17 cellular contexts compared by ENCODE assay signal in genomic region chr4:7770675-7771050, GRCh38.
DNase-seq lines count a peak whose midpoint lies in the region; ATAC-seq and TF ChIP-seq lines count a peak whose summit lies in the region.
"Had no signal": no experiment of that assay in that cellular context is flagged by ENCODE, and none has a peak within 500 bp of the region (broad histone marks: within the 10 kb centered on the region; RNA-seq: fewer than 3 reads in every experiment).

No MANE protein-coding gene starts in this region.

- H3K4me1 Mint-ChIP-seq in CD8-positive, alpha-beta T cell (ENCODE audit: low read depth) = peaks cover 20% of the 10 kb centered on the region
- peaks cover 23% of the 10 kb centered on the region for H3K4me1 Mint-ChIP-seq in activated CD8-positive, alpha-beta T cell treated with anti-CD3 and anti-CD28 coated beads for 36 hours (ENCODE audit: low read depth)
- peaks cover 8 to 37% (median 31%) of the 10 kb centered on the region in 7 donors for H3K4me1 Mint-ChIP-seq in naive thymus-derived CD4-positive, alpha-beta T cell

- peak overlapping the region; percentile 75 for H3K27ac Mint-ChIP-seq in CD8-positive, alpha-beta T cell
- H3K27ac Mint-ChIP-seq in activated CD8-positive, alpha-beta T cell treated with anti-CD3 and anti-CD28 coated beads for 36 hours = peak overlapping the region; percentile 68
- peak overlapping the region; percentile 48 to 90 (median 79) for H3K27ac Mint-ChIP-seq in naive thymus-derived CD4-positive, alpha-beta T cell

- no peaks in the 10 kb centered on the region for H3K27me3 ChIP-seq in CD8-positive, alpha-beta T cell (ENCODE audit: insufficient read depth, low read length)
- H3K27me3 ChIP-seq in naive thymus-derived CD4-positive, alpha-beta T cell (ENCODE audit: control insufficient read depth in 2 of 2, insufficient read depth in 2 of 2, low read length in 2 of 2) = no peaks in the 10 kb centered on the region
- H3K27me3 ChIP-seq: BLaER1, SJSA1, transverse colon had no signal

- no peaks in the 10 kb centered on the region for H4K20me1 ChIP-seq in OCI-LY7 (ENCODE audit: insufficient read depth, low read length)
- H4K20me1 ChIP-seq: BLaER1 had no signal

- H3K36me3 ChIP-seq in CD8-positive, alpha-beta T cell (ENCODE audit: insufficient read depth, low read length) = peaks cover 14% of the 10 kb centered on the region
- peaks cover 0 to 50% (median 3%) of the 10 kb centered on the region in 3 experiments for H3K36me3 ChIP-seq in naive thymus-derived CD4-positive, alpha-beta T cell (ENCODE audit: control insufficient read depth in 2 of 3, insufficient read depth in 3 of 3, low read length in 3 of 3)
- no peaks in the 10 kb centered on the region for H3K36me3 ChIP-seq in OCI-LY7 (ENCODE audit: insufficient read depth, low read length)

- POLR2A ChIA-PET in CD8-positive, alpha-beta T cell (lab: Charles Lee) = interaction anchor here (0.5 to 1.0 kb wide), 2 partner anchors 11 to 1136 kb away, joined by 3 read pairs; no protein-coding TSS in a partner anchor
- POLR2A ChIA-PET in activated CD8-positive, alpha-beta T cell treated with anti-CD3 and anti-CD28 coated beads for 36 hours (lab: Charles Lee) = interaction anchor here (1.0 to 3.0 kb wide), 2 partner anchors 8 to 11 kb away, joined by 5 to 9 read pairs; no protein-coding TSS in a partner anchor
- POLR2A ChIA-PET in naive thymus-derived CD4-positive, alpha-beta T cell (lab: Charles Lee) = interaction anchor here (1.0 to 1.8 kb wide), 2 partner anchors 11 to 26 kb away, joined by 3 to 15 read pairs; no protein-coding TSS in a partner anchor
- POLR2A ChIA-PET in OCI-LY7 (lab: Charles Lee) = no interaction called here

- H3K27ac ChIP-seq in C4-2B (no peak overlapping the region), OCI-LY7 (ENCODE audit: low read depth, low read length, poor library complexity, severe bottlenecking) (no peak overlapping the region)
- H3K27ac ChIP-seq in CD8-positive, alpha-beta T cell (ENCODE audit: low read depth, low read length) = no peak overlapping the region
- peak overlapping the region; percentile 47 for H3K27ac ChIP-seq in naive thymus-derived CD4-positive, alpha-beta T cell (ENCODE audit: low read depth, low read length)
- H3K27ac ChIP-seq: BLaER1, parathyroid adenoma, SJSA1, transverse colon had no signal

- H3K79me2 ChIP-seq in OCI-LY7 (ENCODE audit: insufficient read depth, low read depth, low read length) = no peaks in the 10 kb centered on the region
- H3K79me2 ChIP-seq: parathyroid adenoma had no signal

- ATAC-seq in CD8-positive, alpha-beta T cell = no peak
- ATAC-seq in activated CD8-positive, alpha-beta T cell treated with anti-CD3 and anti-CD28 coated beads for 36 hours = peak; percentile 29
- ATAC-seq in naive thymus-derived CD4-positive, alpha-beta T cell = no peak
- ATAC-seq: mucosa of descending colon had no signal

- peak overlapping the region; percentile 47 for H3K4me3 Mint-ChIP-seq in CD8-positive, alpha-beta T cell
- H3K4me3 Mint-ChIP-seq in activated CD8-positive, alpha-beta T cell treated with anti-CD3 and anti-CD28 coated beads for 36 hours = no peak overlapping the region
- peak overlapping the region; percentile 45 to 86 (median 70) for H3K4me3 Mint-ChIP-seq in naive thymus-derived CD4-positive, alpha-beta T cell

- H3K9me3 Mint-ChIP-seq in CD8-positive, alpha-beta T cell = no peaks in the 10 kb centered on the region
- no peaks in the 10 kb centered on the region for H3K9me3 Mint-ChIP-seq in activated CD8-positive, alpha-beta T cell treated with anti-CD3 and anti-CD28 coated beads for 36 hours
- H3K9me3 Mint-ChIP-seq in naive thymus-derived CD4-positive, alpha-beta T cell = no peaks in the 10 kb centered on the region

- H3K4me1 ChIP-seq in CD8-positive, alpha-beta T cell (ENCODE audit: insufficient read depth, low read length) = peaks cover 15% of the 10 kb centered on the region
- H3K4me1 ChIP-seq in naive thymus-derived CD4-positive, alpha-beta T cell (ENCODE audit: control insufficient read depth in 2 of 2, insufficient read depth in 2 of 2, low read length in 2 of 2) = peaks cover 8 to 16% of the 10 kb centered on the region in 2 donors
- H3K4me1 ChIP-seq in OCI-LY7 (ENCODE audit: insufficient read depth, low read length, poor library complexity, severe bottlenecking) = no peaks in the 10 kb centered on the region
- H3K4me1 ChIP-seq: parathyroid adenoma, SJSA1 had no signal

- no peaks in the 10 kb centered on the region for H3K27me3 Mint-ChIP-seq in CD8-positive, alpha-beta T cell (ENCODE audit: low read depth)
- H3K27me3 Mint-ChIP-seq in activated CD8-positive, alpha-beta T cell treated with anti-CD3 and anti-CD28 coated beads for 36 hours = no peaks in the 10 kb centered on the region
- H3K27me3 Mint-ChIP-seq in naive thymus-derived CD4-positive, alpha-beta T cell = no peaks in the 10 kb centered on the region

- peak; percentile 40 for TF ChIP-seq CTCF in C4-2B (conservative IDR thresholded peaks at IDR 0.05)
- TF ChIP-seq CTCF in CD8-positive, alpha-beta T cell (IDR thresholded peaks at IDR 0.05) = no peak
- no peak for TF ChIP-seq CTCF in activated CD8-positive, alpha-beta T cell treated with anti-CD3 and anti-CD28 coated beads for 36 hours (IDR thresholded peaks at IDR 0.05)
- no peak for TF ChIP-seq CTCF in OCI-LY7 (conservative IDR thresholded peaks at IDR 0.05; ENCODE audit: low read length)

- BruUV-seq in OCI-LY7 (replicated peaks; lab: Mats Ljungman, UMichigan) = no TSS peak

- H3K4me3 ChIP-seq in CD8-positive, alpha-beta T cell (ENCODE audit: low read depth, low read length) = no peak overlapping the region
- H3K4me3 ChIP-seq in naive thymus-derived CD4-positive, alpha-beta T cell (ENCODE audit: low read length) = peak overlapping the region; percentile 30
- H3K4me3 ChIP-seq in OCI-LY7 (ENCODE audit: low read depth, low read length, poor library complexity, severe bottlenecking) = no peak overlapping the region
- H3K4me3 ChIP-seq: BLaER1, mucosa of descending colon, SJSA1, transverse colon had no signal

- H3K9me3 ChIP-seq in CD8-positive, alpha-beta T cell (ENCODE audit: low read length) = no peaks in the 10 kb centered on the region
- no peaks in the 10 kb centered on the region for H3K9me3 ChIP-seq in naive thymus-derived CD4-positive, alpha-beta T cell (ENCODE audit: control insufficient read depth in 2 of 3, low read length in 3 of 3)
- no peaks in the 10 kb centered on the region for H3K9me3 ChIP-seq in OCI-LY7 (ENCODE audit: low read length)
- H3K9me3 ChIP-seq: BLaER1, mucosa of descending colon, SJSA1, transverse colon had no signal

- intact Hi-C loops in CD8-positive, alpha-beta T cell (cut with DNase I, micrococcal nuclease) = loop anchor here in 1 of 2 experiments (2.0 kb wide), 1 partner anchor 32 kb away; no protein-coding TSS in a partner anchor
- intact Hi-C loops in activated CD8-positive, alpha-beta T cell treated with anti-CD3 and anti-CD28 coated beads for 36 hours (cut with micrococcal nuclease) = no loop called here
- intact Hi-C loops in naive thymus-derived CD4-positive, alpha-beta T cell (cut with micrococcal nuclease) = loop anchor here (1.0 kb wide), 3 partner anchors 11 to 217 kb away; no protein-coding TSS in a partner anchor
- intact Hi-C loops in OCI-LY7 (cut with micrococcal nuclease; ENCODE audit: unreplicated experiment) = no loop called here

- CTCF ChIA-PET in CD8-positive, alpha-beta T cell (lab: Charles Lee) = interaction anchor here (1.4 to 3.0 kb wide), 3 partner anchors 10 to 31 kb away, joined by 3 to 11 read pairs (median 10); no protein-coding TSS in a partner anchor
- CTCF ChIA-PET in activated CD8-positive, alpha-beta T cell treated with anti-CD3 and anti-CD28 coated beads for 36 hours (lab: Charles Lee) = interaction anchor here (1.0 to 6.6 kb wide), 5 partner anchors 8 to 35 kb away, joined by 3 to 33 read pairs (median 3); no protein-coding TSS in a partner anchor
- CTCF ChIA-PET in naive thymus-derived CD4-positive, alpha-beta T cell (lab: Charles Lee) = interaction anchor here (0.6 to 1.8 kb wide), 8 partner anchors 9 to 216 kb away, joined by 3 to 7 read pairs (median 4); no protein-coding TSS in a partner anchor
- CTCF ChIA-PET in OCI-LY7 (lab: Charles Lee; ENCODE audit: unreplicated experiment) = no interaction called here

- no peaks in the 10 kb centered on the region for H3K9me2 ChIP-seq in OCI-LY7 (ENCODE audit: insufficient read depth, low read length)

- no peak overlapping the region for H2AFZ ChIP-seq in OCI-LY7 (ENCODE audit: low read length)
- H2AFZ ChIP-seq: parathyroid adenoma had no signal

- DNase-seq in CD8-positive, alpha-beta T cell = no peak
- DNase-seq in activated CD8-positive, alpha-beta T cell treated with anti-CD3 and anti-CD28 coated beads for 36 hours = no peak
- DNase-seq in naive thymus-derived CD4-positive, alpha-beta T cell = no peak
- DNase-seq in COR-L47 (lab: John Stamatoyannopoulos, UW) = no peak
- no peak for DNase-seq in NCI-H1092 treated with DMSO at 0.1 percent for 48 hours (lab: John Stamatoyannopoulos, UW)
- no peak for DNase-seq in OCI-LY7 (ENCODE audit: low spot score)
- DNase-seq: DND-41; effector CD8-positive, alpha-beta T cell; hippocampal formation; NCI-H2029 treated with DMSO at 0.1 percent for 48 hours; NCI-H510A; transverse colon had no signal

- peaks cover 61% of the 10 kb centered on the region for H3K36me3 Mint-ChIP-seq in CD8-positive, alpha-beta T cell
- H3K36me3 Mint-ChIP-seq in activated CD8-positive, alpha-beta T cell treated with anti-CD3 and anti-CD28 coated beads for 36 hours (ENCODE audit: low read depth) = peaks cover 2% of the 10 kb centered on the region
- peaks cover 5 to 49% (median 10%) of the 10 kb centered on the region in 5 donors for H3K36me3 Mint-ChIP-seq in naive thymus-derived CD4-positive, alpha-beta T cell

- H3K4me2 ChIP-seq in OCI-LY7 (ENCODE audit: low read length) = no peak overlapping the region
- H3K4me2 ChIP-seq: BLaER1 had no signal

Comparison
In these comparisons a context has a peak if more than half of its experiments do, and no peak if none do; other contexts are left out.
1. intact Hi-C loops: an anchor here in naive thymus-derived CD4-positive, alpha-beta T cell (1.0 kb wide); none called in activated CD8-positive, alpha-beta T cell treated with anti-CD3 and anti-CD28 coated beads for 36 hours and OCI-LY7.